Comparison of ENCODE assay signal across 11 cellular contexts in genomic region chr17:80264793-80265075, GRCh38. TPM values are rescaled to one million over a fixed set of nuclear protein-coding genes. Genes with fewer than 3 reads are reported as not detected.
A peak's percentile ranks its signal among the peaks of the same experiment; 100 is the strongest.
DNase-seq lines count a peak whose midpoint lies in the region; ATAC-seq and TF ChIP-seq lines count a peak whose summit lies in the region.
"Had no signal": no experiment of that assay in that cellular context is flagged by ENCODE, and none has a peak within 500 bp of the region (broad histone marks: within the 10 kb centered on the region; RNA-seq: fewer than 3 reads in every experiment).

No MANE protein-coding gene starts in this region.

- H3K27me3 ChIP-seq in heart right ventricle (no peaks in the 10 kb centered on the region), mucosa of rectum (ENCODE audit: control insufficient read depth in 2 of 2, insufficient read depth in 2 of 2, low read length in 2 of 2) (no peaks in the 10 kb centered on the region), upper lobe of left lung (no peaks in the 10 kb centered on the region)
- H3K27me3 ChIP-seq: BE2C had no signal

- peak overlapping the region; percentile 91 for H3K4me3 Mint-ChIP-seq in activated naive CD8-positive, alpha-beta T cell treated with anti-CD3 and anti-CD28 coated beads for 36 hours

- no peaks in the 10 kb centered on the region for H3K9me3 ChIP-seq in heart right ventricle
- no peaks in the 10 kb centered on the region for H3K9me3 ChIP-seq in mucosa of rectum (ENCODE audit: control insufficient read depth in 2 of 2, low read length in 2 of 2)
- H3K9me3 ChIP-seq in upper lobe of left lung: no peaks in the 10 kb centered on the region
- H3K9me3 ChIP-seq: BE2C had no signal

- intact Hi-C loops in heart right ventricle (cut with DNase I) (loop anchor here in 6 of 10 donors (5.0 to 10.0 kb wide), 4 partner anchors 42 to 120 kb away; partner anchors contain the start of genes EIF4A3 (in 4 of the 6), SGSH (in 1 of the 6) and SLC26A11 (in 1 of the 6)), cardiac septum (cut with DNase I) (loop anchor here (5.0 kb wide), 1 partner anchor 162 kb away; the partner anchor contains the start of gene GAA)

- H3K4me1 Mint-ChIP-seq in activated naive CD8-positive, alpha-beta T cell treated with anti-CD3 and anti-CD28 coated beads for 36 hours: peaks cover 32% of the 10 kb centered on the region

- H3K9me3 Mint-ChIP-seq in activated naive CD8-positive, alpha-beta T cell treated with anti-CD3 and anti-CD28 coated beads for 36 hours: peaks cover 3% of the 10 kb centered on the region

- peak overlapping the region; percentile 97 for H3K27ac Mint-ChIP-seq in activated naive CD8-positive, alpha-beta T cell treated with anti-CD3 and anti-CD28 coated beads for 36 hours

- no peak for DNase-seq in heart right ventricle
- no peak for DNase-seq in cardiac septum (ENCODE audit: low spot score)
- DNase-seq in activated naive CD8-positive, alpha-beta T cell treated with anti-CD3 and anti-CD28 coated beads for 36 hours: no peak
- no peak for DNase-seq in upper lobe of left lung
- DNase-seq in effector CD8-positive, alpha-beta T cell (lab: John Stamatoyannopoulos, UW): no peak
- DNase-seq in NCI-H2081 treated with DMSO at 0.1 percent for 48 hours (lab: John Stamatoyannopoulos, UW): no peak
- DNase-seq: BE2C, NCI-H1417 had no signal

- H3K9ac ChIP-seq in mucosa of rectum (ENCODE audit: low read depth in 1 of 2, low read length in 2 of 2): no peak overlapping the region

- H3K4me3 ChIP-seq in heart right ventricle (peak overlapping the region in 9 of 10 donors; percentile 35 to 100 (median 64)), mucosa of rectum (ENCODE audit: low read length in 2 of 2) (peak overlapping the region; percentile 64 to 82), upper lobe of left lung (peak overlapping the region in 3 of 4 donors; percentile 52 to 99 (median 55))

- H3K27me3 Mint-ChIP-seq in activated naive CD8-positive, alpha-beta T cell treated with anti-CD3 and anti-CD28 coated beads for 36 hours: no peaks in the 10 kb centered on the region

- ATAC-seq in heart right ventricle (no peak), upper lobe of left lung (ENCODE audit: low FRiP score in 2 of 2) (no peak), SK-N-SH treated with all-trans-retinoic acid at 6 μM for 48 hours (no peak)

- 81 to 90% methylated on average over 6 of the region's 6 CpGs for WGBS in heart right ventricle, 2 donors
- 68 to 76% methylated on average over 6 of the region's 6 CpGs for WGBS in upper lobe of left lung, 2 donors

- peaks cover 11 to 65% (median 45%) of the 10 kb centered on the region in 9 donors for H3K4me1 ChIP-seq in heart right ventricle
- H3K4me1 ChIP-seq in mucosa of rectum (ENCODE audit: control insufficient read depth in 2 of 2, insufficient read depth in 2 of 2, low read length in 2 of 2): peaks cover 39 to 40% of the 10 kb centered on the region in 2 donors
- H3K4me1 ChIP-seq in upper lobe of left lung: peaks cover 48 to 64% (median 49%) of the 10 kb centered on the region in 4 donors

- no peak for TF ChIP-seq EP300 in upper lobe of left lung (IDR thresholded peaks at IDR 0.05)

- peaks cover 32% of the 10 kb centered on the region for H3K36me3 Mint-ChIP-seq in activated naive CD8-positive, alpha-beta T cell treated with anti-CD3 and anti-CD28 coated beads for 36 hours

- peak overlapping the region in 5 of 10 donors; percentile 98 to 100 (median 99) for H3K27ac ChIP-seq in heart right ventricle
- peak overlapping the region in 1 of 2 donors; percentile 72 for H3K27ac ChIP-seq in mucosa of rectum (ENCODE audit: low read depth in 2 of 2, low read length in 2 of 2)
- peak overlapping the region; percentile 94 to 100 (median 98) for H3K27ac ChIP-seq in upper lobe of left lung
- H3K27ac ChIP-seq: HL-60 had no signal

- H3K36me3 ChIP-seq in heart right ventricle: peaks cover 0 to 54% (median 9%) of the 10 kb centered on the region in 9 donors
- H3K36me3 ChIP-seq in mucosa of rectum (ENCODE audit: control insufficient read depth in 2 of 2, insufficient read depth in 2 of 2, low read length in 2 of 2): peaks cover 13 to 27% of the 10 kb centered on the region in 2 donors
- peaks cover 0 to 40% (median 14%) of the 10 kb centered on the region in 4 donors for H3K36me3 ChIP-seq in upper lobe of left lung
- H3K36me3 ChIP-seq: BE2C had no signal

- TF ChIP-seq CTCF in heart right ventricle (IDR thresholded peaks at IDR 0.05) (no peak), upper lobe of left lung (IDR thresholded peaks at IDR 0.05) (no peak)

- TF ChIP-seq POLR2A in upper lobe of left lung (IDR thresholded peaks at IDR 0.05): no peak

TF ChIP-seq in SK-N-SH treated with all-trans-retinoic acid at 6 μM for 48 hours, 23 proteins besides CTCF, POLR2A, EP300 and RAD21:
- TF ChIP-seq TSHZ2 (CRISPR knock-in tag; IDR thresholded peaks at IDR 0.05) (no peak), SNAI2 (CRISPR knock-in tag; IDR thresholded peaks at IDR 0.05) (no peak)

RNA-seq across cellular contexts. Expression of gene RNF213, which starts 4.1 kb away (rescaled TPM):
- total RNA-seq in heart right ventricle (10 to 100 TPM; 26.0 to 97.0 (median 31.7) TPM), cardiac septum (46.4 TPM), upper lobe of left lung (100 to 1,000 TPM; 135 to 619 (median 207) TPM)
- 10 to 100 TPM; 13.1 to 58.7 TPM for polyA plus RNA-seq in heart right ventricle
- 100 to 1,000 TPM; 109 TPM for total RNA-seq in activated naive CD8-positive, alpha-beta T cell treated with anti-CD3 and anti-CD28 coated beads for 36 hours

RNA-seq across cellular contexts. Expression of gene SLC26A11, which starts 44.5 kb away (rescaled TPM):
- total RNA-seq in heart right ventricle: 1 to 10 TPM; 3.9 to 8.6 (median 5.1) TPM
- 1 to 10 TPM; 3.0 to 5.6 TPM for polyA plus RNA-seq in heart right ventricle
- total RNA-seq in cardiac septum: 8.3 TPM
- total RNA-seq in activated naive CD8-positive, alpha-beta T cell treated with anti-CD3 and anti-CD28 coated beads for 36 hours: 1 to 10 TPM; 1.7 to 2.3 TPM
- 100 to 1,000 TPM in 1 of 6 donors, 10 to 100 TPM in 5; 14.8 to 162 (median 43.1) TPM for total RNA-seq in upper lobe of left lung

RNA-seq across cellular contexts. Expression of gene SGSH, which starts 44.6 kb away (rescaled TPM):
- total RNA-seq in heart right ventricle (10 to 100 TPM in 9 of 10 donors, 1 to 10 TPM in 1; 7.3 to 18.0 (median 14.0) TPM), cardiac septum (21.4 TPM), upper lobe of left lung (100 to 1,000 TPM in 2 of 6 donors, 10 to 100 TPM in 4; 36.3 to 264 (median 65.0) TPM)
- polyA plus RNA-seq in heart right ventricle: 10 to 100 TPM in 1 of 2 donors, 1 to 10 TPM in 1; 10.0 to 21.7 TPM
- total RNA-seq in activated naive CD8-positive, alpha-beta T cell treated with anti-CD3 and anti-CD28 coated beads for 36 hours: 1 to 10 TPM; 7.0 to 8.2 TPM
